2 cellular contexts compared by ENCODE assay signal in the genomic region with DNA sequence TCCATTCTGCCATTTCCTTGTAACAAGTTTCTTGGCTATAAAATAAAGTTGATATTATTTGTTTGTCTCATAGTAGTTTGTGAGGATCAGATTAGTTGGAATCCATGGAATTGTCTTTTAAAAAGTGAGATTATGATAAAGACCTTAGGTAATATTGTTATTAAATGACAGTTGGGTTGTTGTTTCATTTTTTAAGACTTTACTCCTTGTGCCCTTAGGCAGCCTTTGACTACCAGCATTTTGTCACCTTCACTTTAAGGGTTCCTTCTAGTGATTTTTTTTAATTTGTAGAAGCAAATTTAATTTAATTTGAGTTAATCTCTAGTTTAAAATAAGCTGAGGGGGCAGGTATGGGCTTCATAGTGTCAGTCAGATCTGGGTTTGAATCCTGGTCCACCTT.
TF ChIP-seq lines count a peak whose summit lies in the region.

No MANE protein-coding gene starts in this region.

TF ChIP-seq in GM23338, 12 proteins besides CTCF, POLR2A, EP300 and RAD21 (continued from another document):
- TF ChIP-seq, protein P1, sequence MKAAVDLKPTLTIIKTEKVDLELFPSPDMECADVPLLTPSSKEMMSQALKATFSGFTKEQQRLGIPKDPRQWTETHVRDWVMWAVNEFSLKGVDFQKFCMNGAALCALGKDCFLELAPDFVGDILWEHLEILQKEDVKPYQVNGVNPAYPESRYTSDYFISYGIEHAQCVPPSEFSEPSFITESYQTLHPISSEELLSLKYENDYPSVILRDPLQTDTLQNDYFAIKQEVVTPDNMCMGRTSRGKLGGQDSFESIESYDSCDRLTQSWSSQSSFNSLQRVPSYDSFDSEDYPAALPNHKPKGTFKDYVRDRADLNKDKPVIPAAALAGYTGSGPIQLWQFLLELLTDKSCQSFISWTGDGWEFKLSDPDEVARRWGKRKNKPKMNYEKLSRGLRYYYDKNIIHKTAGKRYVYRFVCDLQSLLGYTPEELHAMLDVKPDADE (IDR thresholded peaks at IDR 0.05) = no peak
- no peak for TF ChIP-seq STAT1 (IDR thresholded peaks at IDR 0.05; ENCODE audit: unreplicated experiment)
- TF ChIP-seq, protein P2, sequence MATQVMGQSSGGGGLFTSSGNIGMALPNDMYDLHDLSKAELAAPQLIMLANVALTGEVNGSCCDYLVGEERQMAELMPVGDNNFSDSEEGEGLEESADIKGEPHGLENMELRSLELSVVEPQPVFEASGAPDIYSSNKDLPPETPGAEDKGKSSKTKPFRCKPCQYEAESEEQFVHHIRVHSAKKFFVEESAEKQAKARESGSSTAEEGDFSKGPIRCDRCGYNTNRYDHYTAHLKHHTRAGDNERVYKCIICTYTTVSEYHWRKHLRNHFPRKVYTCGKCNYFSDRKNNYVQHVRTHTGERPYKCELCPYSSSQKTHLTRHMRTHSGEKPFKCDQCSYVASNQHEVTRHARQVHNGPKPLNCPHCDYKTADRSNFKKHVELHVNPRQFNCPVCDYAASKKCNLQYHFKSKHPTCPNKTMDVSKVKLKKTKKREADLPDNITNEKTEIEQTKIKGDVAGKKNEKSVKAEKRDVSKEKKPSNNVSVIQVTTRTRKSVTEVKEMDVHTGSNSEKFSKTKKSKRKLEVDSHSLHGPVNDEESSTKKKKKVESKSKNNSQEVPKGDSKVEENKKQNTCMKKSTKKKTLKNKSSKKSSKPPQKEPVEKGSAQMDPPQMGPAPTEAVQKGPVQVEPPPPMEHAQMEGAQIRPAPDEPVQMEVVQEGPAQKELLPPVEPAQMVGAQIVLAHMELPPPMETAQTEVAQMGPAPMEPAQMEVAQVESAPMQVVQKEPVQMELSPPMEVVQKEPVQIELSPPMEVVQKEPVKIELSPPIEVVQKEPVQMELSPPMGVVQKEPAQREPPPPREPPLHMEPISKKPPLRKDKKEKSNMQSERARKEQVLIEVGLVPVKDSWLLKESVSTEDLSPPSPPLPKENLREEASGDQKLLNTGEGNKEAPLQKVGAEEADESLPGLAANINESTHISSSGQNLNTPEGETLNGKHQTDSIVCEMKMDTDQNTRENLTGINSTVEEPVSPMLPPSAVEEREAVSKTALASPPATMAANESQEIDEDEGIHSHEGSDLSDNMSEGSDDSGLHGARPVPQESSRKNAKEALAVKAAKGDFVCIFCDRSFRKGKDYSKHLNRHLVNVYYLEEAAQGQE (IDR thresholded peaks at IDR 0.05; ENCODE audit: unreplicated experiment) = no peak
- TF ChIP-seq ZNF331 (CRISPR knock-in tag; IDR thresholded peaks at IDR 0.05; ENCODE audit: low read depth) = no peak
- no peak for TF ChIP-seq EZH2phosphoT487 (IDR thresholded peaks at IDR 0.05; ENCODE audit: unreplicated experiment)
- no peak for TF ChIP-seq JUNB (IDR thresholded peaks at IDR 0.05; ENCODE audit: unreplicated experiment)
- TF ChIP-seq, protein P3, sequence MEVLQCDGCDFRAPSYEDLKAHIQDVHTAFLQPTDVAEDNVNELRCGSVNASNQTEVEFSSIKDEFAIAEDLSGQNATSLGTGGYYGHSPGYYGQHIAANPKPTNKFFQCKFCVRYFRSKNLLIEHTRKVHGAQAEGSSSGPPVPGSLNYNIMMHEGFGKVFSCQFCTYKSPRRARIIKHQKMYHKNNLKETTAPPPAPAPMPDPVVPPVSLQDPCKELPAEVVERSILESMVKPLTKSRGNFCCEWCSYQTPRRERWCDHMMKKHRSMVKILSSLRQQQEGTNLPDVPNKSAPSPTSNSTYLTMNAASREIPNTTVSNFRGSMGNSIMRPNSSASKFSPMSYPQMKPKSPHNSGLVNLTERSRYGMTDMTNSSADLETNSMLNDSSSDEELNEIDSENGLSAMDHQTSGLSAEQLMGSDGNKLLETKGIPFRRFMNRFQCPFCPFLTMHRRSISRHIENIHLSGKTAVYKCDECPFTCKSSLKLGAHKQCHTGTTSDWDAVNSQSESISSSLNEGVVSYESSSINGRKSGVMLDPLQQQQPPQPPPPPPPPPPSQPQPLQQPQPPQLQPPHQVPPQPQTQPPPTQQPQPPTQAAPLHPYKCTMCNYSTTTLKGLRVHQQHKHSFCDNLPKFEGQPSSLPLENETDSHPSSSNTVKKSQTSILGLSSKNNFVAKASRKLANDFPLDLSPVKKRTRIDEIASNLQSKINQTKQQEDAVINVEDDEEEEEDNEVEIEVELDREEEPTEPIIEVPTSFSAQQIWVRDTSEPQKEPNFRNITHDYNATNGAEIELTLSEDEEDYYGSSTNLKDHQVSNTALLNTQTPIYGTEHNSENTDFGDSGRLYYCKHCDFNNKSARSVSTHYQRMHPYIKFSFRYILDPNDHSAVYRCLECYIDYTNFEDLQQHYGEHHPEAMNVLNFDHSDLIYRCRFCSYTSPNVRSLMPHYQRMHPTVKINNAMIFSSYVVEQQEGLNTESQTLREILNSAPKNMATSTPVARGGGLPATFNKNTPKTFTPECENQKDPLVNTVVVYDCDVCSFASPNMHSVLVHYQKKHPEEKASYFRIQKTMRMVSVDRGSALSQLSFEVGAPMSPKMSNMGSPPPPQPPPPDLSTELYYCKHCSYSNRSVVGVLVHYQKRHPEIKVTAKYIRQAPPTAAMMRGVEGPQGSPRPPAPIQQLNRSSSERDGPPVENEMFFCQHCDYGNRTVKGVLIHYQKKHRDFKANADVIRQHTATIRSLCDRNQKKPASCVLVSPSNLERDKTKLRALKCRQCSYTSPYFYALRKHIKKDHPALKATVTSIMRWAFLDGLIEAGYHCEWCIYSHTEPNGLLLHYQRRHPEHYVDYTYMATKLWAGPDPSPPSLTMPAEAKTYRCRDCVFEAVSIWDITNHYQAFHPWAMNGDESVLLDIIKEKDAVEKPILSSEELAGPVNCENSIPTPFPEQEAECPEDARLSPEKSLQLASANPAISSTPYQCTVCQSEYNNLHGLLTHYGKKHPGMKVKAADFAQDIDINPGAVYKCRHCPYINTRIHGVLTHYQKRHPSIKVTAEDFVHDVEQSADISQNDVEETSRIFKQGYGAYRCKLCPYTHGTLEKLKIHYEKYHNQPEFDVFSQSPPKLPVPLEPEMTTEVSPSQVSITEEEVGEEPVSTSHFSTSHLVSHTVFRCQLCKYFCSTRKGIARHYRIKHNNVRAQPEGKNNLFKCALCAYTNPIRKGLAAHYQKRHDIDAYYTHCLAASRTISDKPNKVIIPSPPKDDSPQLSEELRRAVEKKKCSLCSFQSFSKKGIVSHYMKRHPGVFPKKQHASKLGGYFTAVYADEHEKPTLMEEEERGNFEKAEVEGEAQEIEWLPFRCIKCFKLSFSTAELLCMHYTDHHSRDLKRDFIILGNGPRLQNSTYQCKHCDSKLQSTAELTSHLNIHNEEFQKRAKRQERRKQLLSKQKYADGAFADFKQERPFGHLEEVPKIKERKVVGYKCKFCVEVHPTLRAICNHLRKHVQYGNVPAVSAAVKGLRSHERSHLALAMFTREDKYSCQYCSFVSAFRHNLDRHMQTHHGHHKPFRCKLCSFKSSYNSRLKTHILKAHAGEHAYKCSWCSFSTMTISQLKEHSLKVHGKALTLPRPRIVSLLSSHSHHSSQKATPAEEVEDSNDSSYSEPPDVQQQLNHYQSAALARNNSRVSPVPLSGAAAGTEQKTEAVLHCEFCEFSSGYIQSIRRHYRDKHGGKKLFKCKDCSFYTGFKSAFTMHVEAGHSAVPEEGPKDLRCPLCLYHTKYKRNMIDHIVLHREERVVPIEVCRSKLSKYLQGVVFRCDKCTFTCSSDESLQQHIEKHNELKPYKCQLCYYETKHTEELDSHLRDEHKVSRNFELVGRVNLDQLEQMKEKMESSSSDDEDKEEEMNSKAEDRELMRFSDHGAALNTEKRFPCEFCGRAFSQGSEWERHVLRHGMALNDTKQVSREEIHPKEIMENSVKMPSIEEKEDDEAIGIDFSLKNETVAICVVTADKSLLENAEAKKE (CRISPR knock-in tag; IDR thresholded peaks at IDR 0.05) = no peak

TF ChIP-seq in WTC11, 78 proteins besides CTCF, POLR2A, EP300 and RAD21 (continued from another document):
- TF ChIP-seq, protein P4, sequence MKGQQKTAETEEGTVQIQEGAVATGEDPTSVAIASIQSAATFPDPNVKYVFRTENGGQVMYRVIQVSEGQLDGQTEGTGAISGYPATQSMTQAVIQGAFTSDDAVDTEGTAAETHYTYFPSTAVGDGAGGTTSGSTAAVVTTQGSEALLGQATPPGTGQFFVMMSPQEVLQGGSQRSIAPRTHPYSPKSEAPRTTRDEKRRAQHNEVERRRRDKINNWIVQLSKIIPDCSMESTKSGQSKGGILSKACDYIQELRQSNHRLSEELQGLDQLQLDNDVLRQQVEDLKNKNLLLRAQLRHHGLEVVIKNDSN (CRISPR knock-in tag; IDR thresholded peaks at IDR 0.05) = no peak
- TF ChIP-seq, protein P5, sequence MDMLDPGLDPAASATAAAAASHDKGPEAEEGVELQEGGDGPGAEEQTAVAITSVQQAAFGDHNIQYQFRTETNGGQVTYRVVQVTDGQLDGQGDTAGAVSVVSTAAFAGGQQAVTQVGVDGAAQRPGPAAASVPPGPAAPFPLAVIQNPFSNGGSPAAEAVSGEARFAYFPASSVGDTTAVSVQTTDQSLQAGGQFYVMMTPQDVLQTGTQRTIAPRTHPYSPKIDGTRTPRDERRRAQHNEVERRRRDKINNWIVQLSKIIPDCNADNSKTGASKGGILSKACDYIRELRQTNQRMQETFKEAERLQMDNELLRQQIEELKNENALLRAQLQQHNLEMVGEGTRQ (CRISPR knock-in tag; IDR thresholded peaks at IDR 0.05) = no peak
- TF ChIP-seq ZNF232 (CRISPR knock-in tag; IDR thresholded peaks at IDR 0.05) = no peak
- TF ChIP-seq NFYB (CRISPR knock-in tag; conservative IDR thresholded peaks at IDR 0.05; ENCODE audit: low read depth) = no peak
- TF ChIP-seq, protein P6, sequence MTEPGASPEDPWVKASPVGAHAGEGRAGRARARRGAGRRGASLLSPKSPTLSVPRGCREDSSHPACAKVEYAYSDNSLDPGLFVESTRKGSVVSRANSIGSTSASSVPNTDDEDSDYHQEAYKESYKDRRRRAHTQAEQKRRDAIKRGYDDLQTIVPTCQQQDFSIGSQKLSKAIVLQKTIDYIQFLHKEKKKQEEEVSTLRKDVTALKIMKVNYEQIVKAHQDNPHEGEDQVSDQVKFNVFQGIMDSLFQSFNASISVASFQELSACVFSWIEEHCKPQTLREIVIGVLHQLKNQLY (CRISPR knock-in tag; IDR thresholded peaks at IDR 0.05) = no peak
- no peak for TF ChIP-seq SP1 (CRISPR knock-in tag; conservative IDR thresholded peaks at IDR 0.05)
- no peak for TF ChIP-seq ZNF138 (CRISPR knock-in tag; conservative IDR thresholded peaks at IDR 0.05)
TF ChIP-seq in WTC11: peak in this region for 0.
